In the genomic region with DNA sequence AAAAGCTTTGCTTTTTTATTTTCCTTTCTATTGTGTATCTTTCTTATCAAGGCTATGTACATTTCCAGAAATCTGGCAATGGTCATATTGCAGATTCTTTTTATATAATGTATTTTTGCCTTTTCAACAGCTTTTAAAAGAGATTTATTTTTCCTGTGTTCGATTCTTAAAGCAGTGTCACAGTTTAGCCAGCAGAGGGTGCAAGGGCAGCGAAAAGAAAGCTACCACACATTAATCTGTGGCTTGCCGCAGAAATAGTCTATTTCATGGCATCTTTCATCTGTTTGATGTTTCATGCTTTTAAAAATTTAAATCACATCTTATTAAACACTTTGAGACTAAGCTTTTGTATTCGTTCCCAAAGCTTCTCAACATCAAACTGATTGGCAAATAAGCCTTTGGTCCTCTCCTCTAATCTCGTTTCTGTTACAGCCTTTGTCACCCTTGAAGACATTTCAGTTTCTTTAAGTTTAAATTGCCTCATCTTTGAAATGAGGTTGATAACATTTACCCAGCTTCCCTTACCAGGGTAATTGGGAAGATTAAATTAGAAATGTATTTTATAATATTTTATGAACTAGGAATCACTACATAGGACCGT, we compare ENCODE assay signal across 8 cellular contexts.
DNase-seq lines count a peak whose midpoint lies in the region; ATAC-seq, FAIRE-seq and TF ChIP-seq lines count a peak whose summit lies in the region.

No MANE protein-coding gene starts in this region.

- H3K9me3 ChIP-seq in A549 (no peaks in the 10 kb centered on the region), adipocyte (ENCODE audit: control insufficient read depth, low read length) (no peaks in the 10 kb centered on the region)

- CTCF ChIA-PET in A549 (lab: Yijun Ruan, JAX): interaction anchor here (0.6 to 1.8 kb wide), 9 partner anchors 11 to 244 kb away, joined by 3 to 7 read pairs (median 4); no protein-coding TSS in a partner anchor

- no peaks in the 10 kb centered on the region for H3K27me3 ChIP-seq in adipocyte (replicated peaks; ENCODE audit: control insufficient read depth, insufficient read depth, low read length)

- no peak overlapping the region for H3K4me2 ChIP-seq in A549

- peak; percentile 49 for TF ChIP-seq CTCF in A549 (IDR thresholded peaks at IDR 0.05)

- POLR2A ChIA-PET in A549 (lab: Yijun Ruan, JAX): no interaction called here

- H3K27ac ChIP-seq in A549: no peak overlapping the region

- TF ChIP-seq EP300 in A549 (IDR thresholded peaks at IDR 0.05): no peak

- no peak overlapping the region for H3K4me3 ChIP-seq in A549
- H3K4me3 ChIP-seq in adipocyte (ENCODE audit: low read length): no peak overlapping the region

- H3K36me3 ChIP-seq in adipocyte (ENCODE audit: control insufficient read depth, insufficient read depth, low read length, severe bottlenecking): peaks cover 51% of the 10 kb centered on the region

- 39% methylated on average over 6 of the region's 6 CpGs for WGBS in A549 (ENCODE audit: missing lambda C conversion rate)

- no peak for FAIRE-seq in A549 (lab: Jason Lieb, UNC)

- H3K4me1 ChIP-seq in A549 (no peaks in the 10 kb centered on the region), adipocyte (ENCODE audit: control insufficient read depth, insufficient read depth, low read length) (no peaks in the 10 kb centered on the region)

- ATAC-seq in A549 (peak in 1 of 2 experiments; percentile 56; a peak in 1 of 6 replicates), GM18907 (IDR thresholded peaks at IDR 0.05; ENCODE audit: unreplicated experiment) (no peak)

- H3K9ac ChIP-seq in adipocyte (ENCODE audit: low read length): no peak overlapping the region

- TF ChIP-seq POLR2A in A549 (IDR thresholded peaks at IDR 0.05; ENCODE audit: low read length): no peak

- peak in 1 of 2 experiments; percentile 28; a peak in 1 of 5 replicates for TF ChIP-seq RAD21 in A549 (conservative IDR thresholded peaks at IDR 0.05 in 1 of 2, IDR thresholded peaks at IDR 0.05 in 1 of 2)

- intact Hi-C loops in posterior vena cava (cut with DNase I): no loop called here

- DNase-seq in A549 (ENCODE audit: low read depth in 1 of 2, low spot score in 1 of 2) (peak; percentile 7 to 9), ELR (ENCODE audit: low read depth) (peak; percentile 56), NCI-H460 (ENCODE audit: extremely low read depth, low read depth) (peak; percentile 13), adipocyte (ENCODE audit: low read depth) (peak; percentile 74), iPS-NIHi11 (ENCODE audit: low spot score) (peak; percentile 33), posterior vena cava (ENCODE audit: low spot score) (no peak)
- DNase-seq in stimulated activated naive CD4-positive, alpha-beta T cell treated with Interleukin-2 at 50 U/mL for 16 hours (lab: John Stamatoyannopoulos, UW): peak; percentile 20

TF ChIP-seq in A549, 52 proteins besides CTCF, POLR2A, EP300 and RAD21:
- TF ChIP-seq, protein P1, sequence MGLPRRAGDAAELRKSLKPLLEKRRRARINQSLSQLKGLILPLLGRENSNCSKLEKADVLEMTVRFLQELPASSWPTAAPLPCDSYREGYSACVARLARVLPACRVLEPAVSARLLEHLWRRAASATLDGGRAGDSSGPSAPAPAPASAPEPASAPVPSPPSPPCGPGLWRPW (IDR thresholded peaks at IDR 0.05): no peak
- TF ChIP-seq PHF8 (IDR thresholded peaks at IDR 0.05; ENCODE audit: borderline replicate concordance, low read depth) (no peak), EHMT2 (IDR thresholded peaks at IDR 0.05; ENCODE audit: low read depth) (no peak), SMC3 (IDR thresholded peaks at IDR 0.05) (peak; percentile 26; the same call in 1 of the 3 replicates), EHF (CRISPR knock-in tag; IDR thresholded peaks at IDR 0.05) (no peak)
- TF ChIP-seq, protein P2, sequence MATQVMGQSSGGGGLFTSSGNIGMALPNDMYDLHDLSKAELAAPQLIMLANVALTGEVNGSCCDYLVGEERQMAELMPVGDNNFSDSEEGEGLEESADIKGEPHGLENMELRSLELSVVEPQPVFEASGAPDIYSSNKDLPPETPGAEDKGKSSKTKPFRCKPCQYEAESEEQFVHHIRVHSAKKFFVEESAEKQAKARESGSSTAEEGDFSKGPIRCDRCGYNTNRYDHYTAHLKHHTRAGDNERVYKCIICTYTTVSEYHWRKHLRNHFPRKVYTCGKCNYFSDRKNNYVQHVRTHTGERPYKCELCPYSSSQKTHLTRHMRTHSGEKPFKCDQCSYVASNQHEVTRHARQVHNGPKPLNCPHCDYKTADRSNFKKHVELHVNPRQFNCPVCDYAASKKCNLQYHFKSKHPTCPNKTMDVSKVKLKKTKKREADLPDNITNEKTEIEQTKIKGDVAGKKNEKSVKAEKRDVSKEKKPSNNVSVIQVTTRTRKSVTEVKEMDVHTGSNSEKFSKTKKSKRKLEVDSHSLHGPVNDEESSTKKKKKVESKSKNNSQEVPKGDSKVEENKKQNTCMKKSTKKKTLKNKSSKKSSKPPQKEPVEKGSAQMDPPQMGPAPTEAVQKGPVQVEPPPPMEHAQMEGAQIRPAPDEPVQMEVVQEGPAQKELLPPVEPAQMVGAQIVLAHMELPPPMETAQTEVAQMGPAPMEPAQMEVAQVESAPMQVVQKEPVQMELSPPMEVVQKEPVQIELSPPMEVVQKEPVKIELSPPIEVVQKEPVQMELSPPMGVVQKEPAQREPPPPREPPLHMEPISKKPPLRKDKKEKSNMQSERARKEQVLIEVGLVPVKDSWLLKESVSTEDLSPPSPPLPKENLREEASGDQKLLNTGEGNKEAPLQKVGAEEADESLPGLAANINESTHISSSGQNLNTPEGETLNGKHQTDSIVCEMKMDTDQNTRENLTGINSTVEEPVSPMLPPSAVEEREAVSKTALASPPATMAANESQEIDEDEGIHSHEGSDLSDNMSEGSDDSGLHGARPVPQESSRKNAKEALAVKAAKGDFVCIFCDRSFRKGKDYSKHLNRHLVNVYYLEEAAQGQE (IDR thresholded peaks at IDR 0.05): no peak
- TF ChIP-seq, protein P3, sequence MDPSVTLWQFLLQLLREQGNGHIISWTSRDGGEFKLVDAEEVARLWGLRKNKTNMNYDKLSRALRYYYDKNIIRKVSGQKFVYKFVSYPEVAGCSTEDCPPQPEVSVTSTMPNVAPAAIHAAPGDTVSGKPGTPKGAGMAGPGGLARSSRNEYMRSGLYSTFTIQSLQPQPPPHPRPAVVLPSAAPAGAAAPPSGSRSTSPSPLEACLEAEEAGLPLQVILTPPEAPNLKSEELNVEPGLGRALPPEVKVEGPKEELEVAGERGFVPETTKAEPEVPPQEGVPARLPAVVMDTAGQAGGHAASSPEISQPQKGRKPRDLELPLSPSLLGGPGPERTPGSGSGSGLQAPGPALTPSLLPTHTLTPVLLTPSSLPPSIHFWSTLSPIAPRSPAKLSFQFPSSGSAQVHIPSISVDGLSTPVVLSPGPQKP (IDR thresholded peaks at IDR 0.05; ENCODE audit: low read depth, low read length): no peak
TF ChIP-seq in A549: peak in this region for 1.
